Comparison of ENCODE assay signal across 11 cellular contexts in the genomic region with DNA sequence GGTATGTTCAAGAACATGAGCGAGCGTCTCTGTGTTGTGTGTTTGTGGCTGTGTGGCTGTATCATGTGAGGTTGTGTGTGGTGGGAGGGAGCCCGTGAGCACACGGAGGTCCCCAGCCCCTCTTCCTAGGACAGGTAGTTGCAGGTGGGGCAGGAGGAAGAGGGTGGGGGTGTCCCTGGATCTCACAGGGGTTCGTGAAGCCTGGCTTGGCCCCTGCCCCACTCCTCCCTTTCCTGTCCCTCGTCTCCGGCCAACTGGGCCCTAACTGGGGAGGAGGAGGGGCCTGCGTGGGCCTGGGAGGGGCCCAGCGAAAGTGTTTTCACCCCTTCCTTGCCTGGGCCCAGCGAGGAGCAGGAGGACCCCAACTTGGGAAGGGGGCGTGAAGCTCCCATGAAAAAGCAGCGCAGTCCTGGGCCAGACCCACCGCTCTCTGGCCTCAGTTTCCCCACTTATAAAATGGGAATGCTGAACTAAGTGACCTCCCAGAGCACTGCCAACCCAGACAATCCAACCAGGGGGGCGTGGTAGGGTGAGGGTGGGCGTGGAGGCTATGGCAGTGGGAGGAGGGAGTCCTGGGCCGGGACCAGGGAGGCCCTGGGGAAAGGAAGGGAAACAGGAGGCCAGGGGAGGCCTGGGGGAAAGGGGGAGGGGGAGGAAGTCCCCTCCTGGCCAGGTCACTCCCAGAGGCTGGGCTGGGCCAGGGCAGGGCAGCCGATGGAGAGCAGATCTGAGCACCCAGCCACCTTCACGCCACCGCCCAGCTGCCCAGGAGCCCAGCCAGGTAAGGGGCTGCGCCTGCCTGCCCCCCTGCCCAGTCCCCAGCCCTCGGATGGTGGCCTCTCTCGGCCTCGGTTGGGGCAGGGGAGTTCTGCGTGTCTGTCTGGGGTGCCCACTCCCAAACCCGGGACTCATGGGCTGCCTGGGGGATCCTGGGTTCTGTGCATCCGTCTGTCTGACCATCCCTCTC. TPM values are rescaled to one million over a fixed set of nuclear protein-coding genes. Genes with fewer than 3 reads are reported as not detected.
DNase-seq lines count a peak whose midpoint lies in the region; ATAC-seq and TF ChIP-seq lines count a peak whose summit lies in the region.
"Had no signal": no experiment of that assay in that cellular context is flagged by ENCODE, and none has a peak within 500 bp of the region (broad histone marks: within the 10 kb centered on the region; RNA-seq: fewer than 3 reads in every experiment).

A gene (plus strand): TSS at position 683 of the 967 bp plus-strand sequence. CDS start 473 bp downstream, outside the sequence.

- H3K27ac ChIP-seq in breast epithelium (peak within 1 kb of the TSS in 1 of 2 donors; percentile 48), WERI-Rb-1 (no peak within 1 kb of the TSS), upper lobe of right lung (no peak within 1 kb of the TSS)

- H3K27me3 ChIP-seq in breast epithelium (peaks cover 0 to 61% of the 10 kb centered on the region in 2 donors), WERI-Rb-1 (ENCODE audit: insufficient read depth, low read depth, severe bottlenecking) (peaks cover 14% of the 10 kb centered on the region), upper lobe of right lung (no peaks in the 10 kb centered on the region)

- no peak for TF ChIP-seq POLR2A in breast epithelium (IDR thresholded peaks at IDR 0.05)

- CTCF ChIA-PET in MCF 10A (lab: Yijun Ruan, JAX) = no interaction called here

- no TSS peak for BruUV-seq in MCF 10A (replicated peaks; lab: Mats Ljungman, UMichigan)

- peak within 1 kb of the TSS; percentile 13 to 37 (median 24) for H3K4me3 ChIP-seq in breast epithelium
- no peak within 1 kb of the TSS for H3K4me3 ChIP-seq in WERI-Rb-1 (ENCODE audit: low read depth, low read length)
- H3K4me3 ChIP-seq in upper lobe of right lung = no peak within 1 kb of the TSS

- peaks cover 40% of the 10 kb centered on the region for H3K27me3 Mint-ChIP-seq in MCF 10A (ENCODE audit: insufficient read depth, unreplicated experiment)

- TF ChIP-seq CTCF in breast epithelium (IDR thresholded peaks at IDR 0.05) = no peak
- TF ChIP-seq CTCF in MCF 10A (IDR thresholded peaks at IDR 0.05; ENCODE audit: unreplicated experiment) = no peak
- no peak for TF ChIP-seq CTCF in WERI-Rb-1 (IDR thresholded peaks at IDR 0.05; ENCODE audit: low read depth, low read length)
- no peak for TF ChIP-seq CTCF in upper lobe of right lung (IDR thresholded peaks at IDR 0.05)

- no peaks in the 10 kb centered on the region for H3K9me3 Mint-ChIP-seq in MCF 10A (ENCODE audit: unreplicated experiment)

- ATAC-seq in left lobe of liver (peak; percentile 47), upper lobe of right lung (peak; percentile 3), HG03378 (IDR thresholded peaks at IDR 0.05; ENCODE audit: unreplicated experiment) (no peak), GM18858 (IDR thresholded peaks at IDR 0.05; ENCODE audit: unreplicated experiment) (no peak)

- H3K4me1 ChIP-seq in breast epithelium (no peaks in the 10 kb centered on the region), upper lobe of right lung (peaks cover 9% of the 10 kb centered on the region)

- no peak within 1 kb of the TSS for H3K4me3 Mint-ChIP-seq in MCF 10A (ENCODE audit: unreplicated experiment)

- H3K36me3 ChIP-seq in breast epithelium = no peaks in the 10 kb centered on the region
- H3K36me3 ChIP-seq in WERI-Rb-1 = no peaks in the 10 kb centered on the region
- H3K36me3 ChIP-seq in upper lobe of right lung = no peaks in the 10 kb centered on the region

- intact Hi-C loops in breast epithelium (cut with DNase I; ENCODE audit: low total_unique reads) = no loop called here
- intact Hi-C loops in MCF 10A (cut with micrococcal nuclease) = no loop called here
- intact Hi-C loops in upper lobe of right lung (cut with DNase I) = no loop called here

- H3K36me3 Mint-ChIP-seq in MCF 10A (ENCODE audit: insufficient read depth, unreplicated experiment) = no peaks in the 10 kb centered on the region

- peaks cover 12% of the 10 kb centered on the region for H3K4me1 Mint-ChIP-seq in MCF 10A (ENCODE audit: insufficient read depth, unreplicated experiment)

- no peak within 1 kb of the TSS for H3K27ac Mint-ChIP-seq in MCF 10A (ENCODE audit: low read depth, unreplicated experiment)

- H3K9me3 ChIP-seq in breast epithelium (no peaks in the 10 kb centered on the region), WERI-Rb-1 (ENCODE audit: severe bottlenecking) (no peaks in the 10 kb centered on the region), upper lobe of right lung (no peaks in the 10 kb centered on the region)

- POLR2A ChIA-PET in MCF 10A (lab: Yijun Ruan, JAX) = no interaction called here

- DNase-seq in breast epithelium (ENCODE audit: low spot score in 2 of 2) = no peak
- no peak for DNase-seq in MCF 10A (ENCODE audit: unreplicated experiment)
- DNase-seq in WERI-Rb-1 = peak; percentile 33
- DNase-seq in left lobe of liver (ENCODE audit: low spot score) = no peak
- no peak for DNase-seq in upper lobe of right lung
- DNase-seq in hippocampal formation (lab: John Stamatoyannopoulos, UW) = no peak
- DNase-seq: NCI-H446 treated with DMSO at 0.1 percent for 48 hours, small intestine, SW 1271 had no signal

RNA-seq across cellular contexts. Expression of the gene that starts here (rescaled TPM):
- total RNA-seq in breast epithelium (1 to 10 TPM in 2 of 3 donors, under 1 TPM in 1; 0.44 to 5.9 (median 5.3) TPM), MCF 10A (2022) (not detected in 2 replicates), left lobe of liver (not detected), upper lobe of right lung (3.0 TPM)

Comparison
In these comparisons a context has a peak if more than half of its experiments do, and no peak if none do; other contexts are left out.
1. Peak in ATAC-seq in left lobe of liver; RNA of the gene not detected or under 1 TPM.
2. H3K4me3 ChIP-seq: peak in breast epithelium (3 of 3); none in WERI-Rb-1 (single experiment) and upper lobe of right lung (single experiment).